ENCODE assay signal across 23 cellular contexts in genomic region chr16:78317871-78318270, GRCh38.
A peak's percentile ranks its signal among the peaks of the same experiment; 100 is the strongest.
DNase-seq lines count a peak whose midpoint lies in the region; ATAC-seq and TF ChIP-seq lines count a peak whose summit lies in the region.
"Had no signal": no experiment of that assay in that cellular context is flagged by ENCODE, and none has a peak within 500 bp of the region (broad histone marks: within the 10 kb centered on the region; RNA-seq: fewer than 3 reads in every experiment).

No MANE protein-coding gene starts in this region.

- in situ Hi-C loops in astrocyte of the spinal cord (cut with HindIII; ENCODE audit: low sequenced_read_pairs), result no loop called here
- in situ Hi-C loops in KBM-7 (cut with MboI; ENCODE audit: low pct_unique_long_range_greater_than_20kb, low sequenced_read_pairs), result no loop called here

- 72 to 81% methylated on average over 4 of the region's 6 CpGs for WGBS in mesodermal cell (ENCODE audit: insufficient coverage in 2 of 2), 2 experiments
- 24 to 50% methylated on average over 6 of the region's 6 CpGs for WGBS in thyroid gland, 2 donors

- ATAC-seq in left cardiac atrium, result no peak
- no peak for ATAC-seq in Right ventricle myocardium superior (ENCODE audit: poor library complexity)
- ATAC-seq: A549; naive thymus-derived CD4-positive, alpha-beta T cell had no signal

- H3K4me1 ChIP-seq in mesodermal cell (ENCODE audit: control insufficient read depth, insufficient read depth, low read length, poor library complexity, severe bottlenecking) (peaks cover 9% of the 10 kb centered on the region), thyroid gland (peaks cover 0 to 10% of the 10 kb centered on the region in 2 donors)
- H3K4me1 ChIP-seq: A549, BLaER1, Caco-2, sigmoid colon had no signal

- no peaks in the 10 kb centered on the region for H3K27me3 ChIP-seq in thyroid gland
- H3K27me3 ChIP-seq: BLaER1, ovary, sigmoid colon had no signal

- TF ChIP-seq CTCF in astrocyte of the spinal cord (IDR thresholded peaks at IDR 0.05; ENCODE audit: low read depth, low read length) (no peak), thyroid gland (IDR thresholded peaks at IDR 0.05) (no peak)

- intact Hi-C loops in left cardiac atrium (cut with DNase I) (no loop called here), Right ventricle myocardium superior (cut with DNase I) (no loop called here), thyroid gland (cut with DNase I) (no loop called here)

- H3K36me3 ChIP-seq in mesodermal cell (ENCODE audit: control insufficient read depth, insufficient read depth, low read length), result no peaks in the 10 kb centered on the region
- no peaks in the 10 kb centered on the region for H3K36me3 ChIP-seq in thyroid gland
- H3K36me3 ChIP-seq: BLaER1, ovary, sigmoid colon had no signal

- DNase-seq in left cardiac atrium, result peak; percentile 52
- DNase-seq in Right ventricle myocardium superior, result no peak
- DNase-seq in astrocyte of the spinal cord (ENCODE audit: low read depth, low spot score), result peak; percentile 18
- peak; percentile 30 to 46 for DNase-seq in thyroid gland
- no peak for DNase-seq in activated CD8-positive, alpha-beta memory T cell treated with anti-CD3 and anti-CD28 coated beads for 24 hours
- DNase-seq in KBM-7, result no peak
- no peak for DNase-seq in NCI-H524 treated with DMSO at 0.1 percent for 48 hours (lab: John Stamatoyannopoulos, UW)
- DNase-seq: activated B cell treated with CpG ODN at 0.5 μM for 24 hours; activated CD4-positive, alpha-beta memory T cell treated with anti-CD3 and anti-CD28 coated beads for 36 hours; Caco-2; central memory CD4-positive, alpha-beta T cell; erythroblast; foreskin fibroblast; naive thymus-derived CD4-positive, alpha-beta T cell; NCI-H774; ovary; sigmoid colon; stimulated activated CD8-positive, alpha-beta memory T cell treated with anti-CD3 and anti-CD28 coated beads, Interleukin-4, amount 100 ng/mL, for 48 hours had no signal

- H3K4me3 ChIP-seq in astrocyte of the spinal cord (ENCODE audit: low read depth, low read length) (no peak overlapping the region), mesodermal cell (ENCODE audit: extremely low read depth, insufficient read depth, low read length, poor library complexity, severe bottlenecking) (no peak overlapping the region), thyroid gland (replicated peaks in 1 of 3) (no peak overlapping the region)
- H3K4me3 ChIP-seq: A549, BLaER1, lung, ovary, sigmoid colon had no signal

- H3K9me3 ChIP-seq in mesodermal cell (ENCODE audit: control insufficient read depth, low read length), result no peaks in the 10 kb centered on the region
- H3K9me3 ChIP-seq in thyroid gland, result no peaks in the 10 kb centered on the region
- H3K9me3 ChIP-seq: A549, BLaER1, Caco-2, ovary, sigmoid colon had no signal

- TF ChIP-seq POLR2A in thyroid gland (IDR thresholded peaks at IDR 0.05), result no peak

- H3K27ac ChIP-seq in mesodermal cell (ENCODE audit: low read depth, low read length, severe bottlenecking) (peak overlapping the region; percentile 13), thyroid gland (peak overlapping the region in 1 of 3 donors; percentile 23)
- H3K27ac ChIP-seq: A549, BLaER1, ovary, RWPE1, sigmoid colon had no signal

Comparison
In these comparisons a context has a peak if more than half of its experiments do, and no peak if none do; other contexts are left out.
1. DNase-seq: peak in left cardiac atrium (single experiment), astrocyte of the spinal cord (single experiment) and thyroid gland (2 of 2); none in Right ventricle myocardium superior (single experiment), activated CD8-positive, alpha-beta memory T cell treated with anti-CD3 and anti-CD28 coated beads for 24 hours (single experiment), KBM-7 (single experiment) and NCI-H524 treated with DMSO at 0.1 percent for 48 hours (single experiment).